10 cellular contexts compared by ENCODE assay signal in genomic region chr19:15042003-15042402, GRCh38. TPM values are rescaled to one million over a fixed set of nuclear protein-coding genes. Genes with fewer than 3 reads are reported as not detected.
"Had no signal": no experiment of that assay in that cellular context is flagged by ENCODE, and none has a peak within 500 bp of the region (broad histone marks: within the 10 kb centered on the region; RNA-seq: fewer than 3 reads in every experiment).

No MANE protein-coding gene starts in this region.

- FAIRE-seq: HepG2, K562 had no signal

- H3K27ac Mint-ChIP-seq: IgD-negative memory B cell had no signal

- H3K4me3 Mint-ChIP-seq: IgD-negative memory B cell had no signal

- DNase-seq: IMR-90, KBM-7, KG1 had no signal

- H3K27ac ChIP-seq: HL-60, KMS-11 had no signal

- H3K4me2 ChIP-seq: KMS-11 had no signal

- ATAC-seq: HepG2, K562 had no signal

- H3K9ac ChIP-seq: KMS-11 had no signal

- H3K36me3 Mint-ChIP-seq: IgD-negative memory B cell had no signal

- H3K4me3 ChIP-seq: K562 had no signal

RNA-seq across cellular contexts. Expression of gene CASP14, which starts 7.3 kb away (rescaled TPM):
- total RNA-seq: HepG2, HT-29, IMR-90, K562 had no signal
- polyA plus RNA-seq: HepG2, IgD-negative memory B cell, IMR-90, K562 had no signal

RNA-seq across cellular contexts. Expression of gene OR1I1, which starts 40.0 kb away (rescaled TPM):
- total RNA-seq: HepG2, HT-29, HT1080, IMR-90, K562 had no signal
- polyA plus RNA-seq: HepG2, IgD-negative memory B cell, IMR-90, K562 had no signal
